In the genomic region with DNA sequence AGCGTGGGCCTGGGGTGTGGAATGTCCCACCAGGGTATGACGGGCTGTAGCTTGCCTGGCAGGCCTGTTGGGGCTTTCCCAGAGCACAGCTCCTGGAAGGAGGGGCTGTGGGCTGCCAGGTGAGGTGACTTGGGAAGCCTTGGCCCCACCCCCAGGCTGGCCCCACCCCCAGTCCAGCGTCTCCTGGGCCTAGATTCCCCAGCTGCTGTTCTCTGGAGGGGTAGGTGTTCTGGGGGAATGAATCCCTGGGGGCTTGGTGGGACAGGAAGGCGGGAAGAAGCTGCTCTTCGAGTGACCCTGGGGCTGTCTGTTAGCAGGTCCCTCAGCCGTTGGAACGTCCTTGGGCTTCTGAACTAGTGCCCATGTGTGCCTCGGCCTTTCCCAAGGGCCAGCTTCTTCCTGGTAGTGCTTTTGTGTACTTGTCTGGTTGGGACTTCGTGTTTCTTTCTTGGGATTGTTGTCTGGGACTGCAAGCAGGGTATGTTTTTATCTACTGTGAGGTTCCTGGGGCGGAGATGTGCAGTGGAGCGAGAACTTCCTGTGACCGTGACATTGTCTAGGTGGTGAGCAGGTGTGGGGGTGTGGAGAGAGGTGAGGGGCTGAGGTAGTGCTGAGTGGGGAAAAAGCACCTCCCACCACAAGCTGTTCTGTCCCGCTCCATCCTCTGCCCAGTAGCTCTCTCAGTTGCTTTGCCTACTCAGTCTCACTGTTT, we compare ENCODE assay signal across 10 cellular contexts. TPM values are rescaled to one million over a fixed set of nuclear protein-coding genes. Genes with fewer than 3 reads are reported as not detected.
DNase-seq lines count a peak whose midpoint lies in the region; ATAC-seq, FAIRE-seq and TF ChIP-seq lines count a peak whose summit lies in the region.
"Had no signal": no experiment of that assay in that cellular context is flagged by ENCODE, and none has a peak within 500 bp of the region (broad histone marks: within the 10 kb centered on the region; RNA-seq: fewer than 3 reads in every experiment).

No MANE protein-coding gene starts in this region.

- H3K27me3 Mint-ChIP-seq in activated T-cell treated with anti-CD3 and anti-CD28 coated beads, Interleukin-2, amount 50 U/mL, for 72 hours (ENCODE audit: low read depth) = no peaks in the 10 kb centered on the region
- no peaks in the 10 kb centered on the region for H3K27me3 Mint-ChIP-seq in stimulated activated naive CD8-positive, alpha-beta T cell treated with anti-CD3 and anti-CD28 coated beads, Interleukin-15, amount 100 ng/mL, for 72 hours

- H3K4me3 ChIP-seq in kidney (ENCODE audit: low read length in 2 of 2) = peak overlapping the region; percentile 60 to 69

- H3K36me3 ChIP-seq in kidney (ENCODE audit: control insufficient read depth in 1 of 2, insufficient read depth in 2 of 2, low read length in 2 of 2) = no peaks in the 10 kb centered on the region

- FAIRE-seq in kidney (lab: Jason Lieb, UNC) = no peak

- no peaks in the 10 kb centered on the region for H3K9me3 Mint-ChIP-seq in activated T-cell treated with anti-CD3 and anti-CD28 coated beads, Interleukin-2, amount 50 U/mL, for 72 hours
- H3K9me3 Mint-ChIP-seq in stimulated activated naive CD8-positive, alpha-beta T cell treated with anti-CD3 and anti-CD28 coated beads, Interleukin-15, amount 100 ng/mL, for 72 hours = no peaks in the 10 kb centered on the region

- H3K27ac ChIP-seq in kidney (ENCODE audit: low read depth in 2 of 2, low read length in 2 of 2) = peak overlapping the region; percentile 94 to 97

- TF ChIP-seq CTCF in kidney (IDR thresholded peaks at IDR 0.05; ENCODE audit: borderline replicate concordance, extremely low read depth, insufficient read depth) = no peak

- no peaks in the 10 kb centered on the region for H3K9me3 ChIP-seq in kidney (ENCODE audit: control insufficient read depth in 1 of 2, low read length in 2 of 2)

- H3K36me3 Mint-ChIP-seq in activated T-cell treated with anti-CD3 and anti-CD28 coated beads, Interleukin-2, amount 50 U/mL, for 72 hours (ENCODE audit: insufficient read depth in 2 of 2) = no peaks in the 10 kb centered on the region

- no peak for ATAC-seq in activated T-cell treated with anti-CD3 and anti-CD28 coated beads, Interleukin-2, amount 50 U/mL, for 72 hours (replicated peaks in 1 of 2)
- ATAC-seq in stimulated activated naive CD8-positive, alpha-beta T cell treated with anti-CD3 and anti-CD28 coated beads, Interleukin-15, amount 100 ng/mL, for 72 hours = no peak

- peaks cover 23 to 42% of the 10 kb centered on the region in 2 donors for H3K4me1 ChIP-seq in kidney (ENCODE audit: control insufficient read depth in 1 of 2, insufficient read depth in 1 of 2, low read depth in 1 of 2, low read length in 2 of 2)

- H3K9ac ChIP-seq in kidney (ENCODE audit: low read length in 2 of 2) = peak overlapping the region; percentile 44 to 70

- H3K4me1 Mint-ChIP-seq in activated T-cell treated with anti-CD3 and anti-CD28 coated beads, Interleukin-2, amount 50 U/mL, for 72 hours (ENCODE audit: low read depth) = peaks cover 47% of the 10 kb centered on the region
- peaks cover 48% of the 10 kb centered on the region for H3K4me1 Mint-ChIP-seq in stimulated activated naive CD8-positive, alpha-beta T cell treated with anti-CD3 and anti-CD28 coated beads, Interleukin-15, amount 100 ng/mL, for 72 hours

- peak; percentile 77 for DNase-seq in DMS79 (lab: John Stamatoyannopoulos, UW)
- DNase-seq in HT-29 (ENCODE audit: low spot score) = peak; percentile 81
- no peak for DNase-seq in activated T-cell treated with anti-CD3 and anti-CD28 coated beads, Interleukin-2, amount 50 U/mL, for 72 hours
- DNase-seq in kidney = peak; percentile 93
- no peak for DNase-seq in stimulated activated naive CD8-positive, alpha-beta T cell treated with anti-CD3 and anti-CD28 coated beads, Interleukin-15, amount 100 ng/mL, for 72 hours
- no peak for DNase-seq in middle frontal gyrus (ENCODE audit: extremely low spot score, low spot score)
- no peak for DNase-seq in cortex of kidney (lab: John Stamatoyannopoulos, UW)
- no peak for DNase-seq in NK-92 (lab: John Stamatoyannopoulos, UW; ENCODE audit: unreplicated experiment)

- intact Hi-C loops in kidney (cut with DNase I) = loop anchor here (10.0 kb wide), 1 partner anchor 148 kb away; no protein-coding TSS in a partner anchor

- no peak overlapping the region for H3K27ac Mint-ChIP-seq in activated T-cell treated with anti-CD3 and anti-CD28 coated beads, Interleukin-2, amount 50 U/mL, for 72 hours
- H3K27ac Mint-ChIP-seq in stimulated activated naive CD8-positive, alpha-beta T cell treated with anti-CD3 and anti-CD28 coated beads, Interleukin-15, amount 100 ng/mL, for 72 hours = peak overlapping the region in 1 of 2 donors; percentile 63

- peak overlapping the region; percentile 62 to 79 for H3K4me3 Mint-ChIP-seq in activated T-cell treated with anti-CD3 and anti-CD28 coated beads, Interleukin-2, amount 50 U/mL, for 72 hours
- peak overlapping the region; percentile 69 to 73 for H3K4me3 Mint-ChIP-seq in stimulated activated naive CD8-positive, alpha-beta T cell treated with anti-CD3 and anti-CD28 coated beads, Interleukin-15, amount 100 ng/mL, for 72 hours

RNA-seq across cellular contexts. Expression of gene DDR1, which starts 1.4 kb away (rescaled TPM):
- total RNA-seq in HT-29 (2014; rRNA removed; shearing (Covaris generic)) = 131 and 158 TPM in 2 replicates
- total RNA-seq in activated T-cell treated with anti-CD3 and anti-CD28 coated beads, Interleukin-2, amount 50 U/mL, for 72 hours = 10 to 100 TPM in 1 of 2 donors, 1 to 10 TPM in 1; 9.4 to 11.6 TPM
- total RNA-seq in kidney = 362 TPM
- polyA plus RNA-seq in kidney (ENCODE audit: insufficient read depth, low read depth, low replicate concordance) = 95.8 TPM

RNA-seq across cellular contexts. Expression of gene GTF2H4, which starts 25.1 kb away (rescaled TPM):
- 18.9 and 20.2 TPM in 2 replicates for total RNA-seq in HT-29 (2014; rRNA removed; shearing (Covaris generic))
- 10 to 100 TPM; 43.5 to 46.9 TPM for total RNA-seq in activated T-cell treated with anti-CD3 and anti-CD28 coated beads, Interleukin-2, amount 50 U/mL, for 72 hours
- total RNA-seq in kidney = 39.3 TPM
- 20.9 TPM for polyA plus RNA-seq in kidney (ENCODE audit: insufficient read depth, low read depth, low replicate concordance)

RNA-seq across cellular contexts. Expression of gene VARS2, which starts 31.1 kb away (rescaled TPM):
- total RNA-seq in HT-29 (2014; rRNA removed; shearing (Covaris generic)) = 23.2 and 24.4 TPM in 2 replicates
- 10 to 100 TPM; 47.3 to 54.9 TPM for total RNA-seq in activated T-cell treated with anti-CD3 and anti-CD28 coated beads, Interleukin-2, amount 50 U/mL, for 72 hours
- total RNA-seq in kidney = 34.5 TPM
- 30.4 TPM for polyA plus RNA-seq in kidney (ENCODE audit: insufficient read depth, low read depth, low replicate concordance)

RNA-seq across cellular contexts. Expression of gene SFTA2, which starts 49.0 kb away (rescaled TPM):
- 4.7 and 8.0 TPM in 2 replicates for total RNA-seq in HT-29 (2014; rRNA removed; shearing (Covaris generic))
- total RNA-seq in activated T-cell treated with anti-CD3 and anti-CD28 coated beads, Interleukin-2, amount 50 U/mL, for 72 hours = under 1 TPM in 1 of 2 donors, not detected in 1; 0.31 TPM
- total RNA-seq in kidney = 30.5 TPM
- polyA plus RNA-seq in kidney (ENCODE audit: insufficient read depth, low read depth, low replicate concordance) = 7.4 TPM
- total RNA-seq: liver, NCI-H460 had no signal

RNA-seq across cellular contexts. Expression of gene MUCL3, which starts 57.9 kb away (rescaled TPM):
- 0.08 and 0.15 TPM in 2 replicates for total RNA-seq in HT-29 (2014; rRNA removed; shearing (Covaris generic))
- total RNA-seq in activated T-cell treated with anti-CD3 and anti-CD28 coated beads, Interleukin-2, amount 50 U/mL, for 72 hours = under 1 TPM in 1 of 2 donors, not detected in 1; 0.09 TPM
- 0.13 TPM for total RNA-seq in kidney
- polyA plus RNA-seq in kidney (ENCODE audit: insufficient read depth, low read depth, low replicate concordance) = not detected
- polyA plus RNA-seq: liver had no signal

Comparison
In these comparisons a context has a peak if more than half of its experiments do, and no peak if none do; other contexts are left out.
1. DNase-seq: peak in DMS79 (single experiment), HT-29 (single experiment) and kidney (single experiment); none in activated T-cell treated with anti-CD3 and anti-CD28 coated beads, Interleukin-2, amount 50 U/mL, for 72 hours (0 of 2), stimulated activated naive CD8-positive, alpha-beta T cell treated with anti-CD3 and anti-CD28 coated beads, Interleukin-15, amount 100 ng/mL, for 72 hours (0 of 2), middle frontal gyrus (single experiment), cortex of kidney (single experiment) and NK-92 (single experiment).
2. RNA of gene DDR1, which starts 1.4 kb away (total RNA-seq): 362 TPM in kidney (single experiment) and 131 to 158 TPM in HT-29; 9.4 to 11.6 TPM in activated T-cell treated with anti-CD3 and anti-CD28 coated beads, Interleukin-2, amount 50 U/mL, for 72 hours; every median in the first group is over 10 times any median in the second.